Comparison of ENCODE assay signal across 22 cellular contexts in the genomic region with DNA sequence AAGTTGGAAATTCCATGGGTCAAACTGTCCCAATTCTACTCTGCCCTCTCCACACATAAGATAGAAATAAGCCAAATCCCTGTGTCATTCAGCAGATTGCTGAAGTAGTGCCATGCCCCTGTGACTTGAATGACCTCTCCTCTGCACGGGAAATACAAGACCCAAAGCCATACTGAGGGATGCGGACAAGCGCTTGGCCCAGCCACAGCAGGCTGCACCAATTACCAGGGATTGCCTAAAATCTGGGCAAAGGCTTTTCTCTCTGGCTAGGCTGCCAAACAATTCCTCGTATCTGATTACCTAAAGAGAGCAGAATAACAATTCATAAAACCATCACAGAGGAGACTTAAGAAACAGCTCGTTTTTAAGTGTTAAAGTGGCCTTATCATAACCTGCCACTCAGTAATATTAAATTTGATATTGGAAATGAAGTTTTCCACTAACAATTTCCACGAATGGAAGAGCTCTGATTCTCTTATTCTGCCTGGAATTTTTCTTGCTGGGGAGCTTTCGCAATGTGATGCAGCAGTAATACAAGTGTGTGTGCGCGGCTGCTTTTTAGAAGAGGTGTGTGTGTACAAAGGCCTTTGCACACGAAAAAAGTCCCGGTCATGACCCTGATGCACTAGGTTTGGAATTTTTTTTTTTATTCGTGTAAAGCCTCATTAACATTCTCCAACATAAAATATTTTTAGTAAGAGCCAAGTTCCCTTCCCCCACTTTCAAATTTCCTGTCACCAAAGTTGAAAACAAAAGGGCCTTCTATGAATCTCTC.
DNase-seq lines count a peak whose midpoint lies in the region; ATAC-seq and TF ChIP-seq lines count a peak whose summit lies in the region.
"Had no signal": no experiment of that assay in that cellular context is flagged by ENCODE, and none has a peak within 500 bp of the region (broad histone marks: within the 10 kb centered on the region; RNA-seq: fewer than 3 reads in every experiment).

No MANE protein-coding gene starts in this region.

- H3K27me3 ChIP-seq in BLaER1 (no peaks in the 10 kb centered on the region), HUES64 (ENCODE audit: insufficient read depth, low read length) (no peaks in the 10 kb centered on the region)

- TF ChIP-seq CTCF in brain (conservative IDR thresholded peaks at IDR 0.05) (no peak), nephron (IDR thresholded peaks at IDR 0.05; ENCODE audit: unreplicated experiment in 3 of 3) (no peak)

- H3K4me3 Mint-ChIP-seq in brain (peak overlapping the region; percentile 5 to 36 (median 33)), nephron (no peak overlapping the region)
- H3K4me3 Mint-ChIP-seq: activated CD8-positive, alpha-beta T cell treated with anti-CD3 and anti-CD28 coated beads for 36 hours; B cell; HFFc6 had no signal

- DNase-seq in kidney glomerular epithelial cell (lab: John Stamatoyannopoulos, UW), result no peak
- DNase-seq in effector CD8-positive, alpha-beta T cell (lab: John Stamatoyannopoulos, UW), result no peak
- no peak for DNase-seq in cerebellum (ENCODE audit: low spot score)
- DNase-seq: activated CD8-positive, alpha-beta T cell treated with anti-CD3 and anti-CD28 coated beads for 36 hours; activated T-cell treated with anti-CD3 and anti-CD28 coated beads, Interleukin-2, amount 50 U/mL, for 48 hours; dorsolateral prefrontal cortex; HFFc6; NCI-H1694; NCI-H524; stimulated activated CD4-positive, alpha-beta T cell treated with anti-CD3 and anti-CD28 coated beads, Interleukin-4, amount 100 ng/mL, for 24 hours; stimulated activated CD8-positive, alpha-beta memory T cell treated with anti-CD3 and anti-CD28 coated beads, Interleukin-4, amount 100 ng/mL, for 48 hours had no signal

- H3K4me3 ChIP-seq in BLaER1, result no peak overlapping the region
- H3K4me3 ChIP-seq in HUES64 (ENCODE audit: low read length), result no peak overlapping the region
- H3K4me3 ChIP-seq: dorsolateral prefrontal cortex, skin epidermis, thoracic aorta had no signal

- no peaks in the 10 kb centered on the region; the same call in 1 of the 2 replicates for H3K9me3 ChIP-seq in BLaER1
- no peaks in the 10 kb centered on the region for H3K9me3 ChIP-seq in HUES64 (ENCODE audit: insufficient read depth, low read depth, low read length)
- H3K9me3 ChIP-seq: thoracic aorta had no signal

- peaks cover 12% of the 10 kb centered on the region for H3K4me1 ChIP-seq in BLaER1
- H3K4me1 ChIP-seq in HUES64 (ENCODE audit: insufficient read depth, low read length), result peaks cover 39% of the 10 kb centered on the region
- H3K4me1 ChIP-seq: parathyroid adenoma had no signal

- WGBS in HUES64, result 67% methylated on average over 11 of the region's 12 CpGs

- H4K20me1 ChIP-seq in BLaER1, result no peaks in the 10 kb centered on the region

- ATAC-seq in GM21447 (IDR thresholded peaks at IDR 0.05; ENCODE audit: unreplicated experiment), result no peak
- ATAC-seq: activated CD8-positive, alpha-beta T cell treated with anti-CD3 and anti-CD28 coated beads for 36 hours; activated naive CD4-positive, alpha-beta T cell treated with anti-CD3 and anti-CD28 coated beads, Interleukin-2, amount 50 U/mL, for 72 hours had no signal

- H3K27me3 Mint-ChIP-seq in brain (peaks cover 6% of the 10 kb centered on the region), nephron (ENCODE audit: low read depth) (peaks cover 5% of the 10 kb centered on the region)

- H3K27ac ChIP-seq in BLaER1, result no peak overlapping the region; the same call in 1 of the 2 replicates
- H3K27ac ChIP-seq in HUES64 (ENCODE audit: low read depth, low read length), result peak overlapping the region; percentile 66
- H3K27ac ChIP-seq: HL-60, parathyroid adenoma, skin epidermis, thoracic aorta had no signal

- H3K9me3 Mint-ChIP-seq in brain (peaks cover 0 to 3% (median 0%) of the 10 kb centered on the region in 5 experiments), nephron (no peaks in the 10 kb centered on the region)
- H3K9me3 Mint-ChIP-seq: activated CD8-positive, alpha-beta T cell treated with anti-CD3 and anti-CD28 coated beads for 36 hours; HFFc6 had no signal

- H3K9ac ChIP-seq in BLaER1, result no peak overlapping the region
- peak overlapping the region; percentile 22; the same call in 1 of the 2 replicates for H3K9ac ChIP-seq in HUES64 (ENCODE audit: low read depth, low read length)
- H3K9ac ChIP-seq: parathyroid adenoma had no signal

- H3K36me3 Mint-ChIP-seq in brain, result no peaks in the 10 kb centered on the region
- H3K36me3 Mint-ChIP-seq in nephron (ENCODE audit: low read depth), result no peaks in the 10 kb centered on the region

- H3K4me1 Mint-ChIP-seq in brain (peaks cover 55% of the 10 kb centered on the region), nephron (peaks cover 60% of the 10 kb centered on the region)

- peak overlapping the region; percentile 25; the same call in 1 of the 2 replicates for H3K4me2 ChIP-seq in BLaER1

- H3K27ac Mint-ChIP-seq in brain, result peak overlapping the region; percentile 15 to 90 (median 47)
- peak overlapping the region; percentile 60 to 76 (median 73) for H3K27ac Mint-ChIP-seq in nephron
- H3K27ac Mint-ChIP-seq: activated CD8-positive, alpha-beta T cell treated with anti-CD3 and anti-CD28 coated beads for 36 hours; activated naive CD4-positive, alpha-beta T cell treated with anti-CD3 and anti-CD28 coated beads, Interleukin-2, amount 50 U/mL, for 72 hours; B cell; HFFc6 had no signal

- H3K36me3 ChIP-seq in BLaER1 (no peaks in the 10 kb centered on the region), HUES64 (ENCODE audit: insufficient read depth, low read length) (no peaks in the 10 kb centered on the region)
- H3K36me3 ChIP-seq: thoracic aorta had no signal

Comparison
In these comparisons a context has a peak if more than half of its experiments do, and no peak if none do; other contexts are left out.
1. H3K4me3 Mint-ChIP-seq: peak in brain (5 of 5); none in nephron (0 of 3).